ENCODE assay signal across 8 cellular contexts in genomic region chr22:24270556-24271405, GRCh38.
DNase-seq lines count a peak whose midpoint lies in the region; ATAC-seq and TF ChIP-seq lines count a peak whose summit lies in the region.

A gene with protein sequence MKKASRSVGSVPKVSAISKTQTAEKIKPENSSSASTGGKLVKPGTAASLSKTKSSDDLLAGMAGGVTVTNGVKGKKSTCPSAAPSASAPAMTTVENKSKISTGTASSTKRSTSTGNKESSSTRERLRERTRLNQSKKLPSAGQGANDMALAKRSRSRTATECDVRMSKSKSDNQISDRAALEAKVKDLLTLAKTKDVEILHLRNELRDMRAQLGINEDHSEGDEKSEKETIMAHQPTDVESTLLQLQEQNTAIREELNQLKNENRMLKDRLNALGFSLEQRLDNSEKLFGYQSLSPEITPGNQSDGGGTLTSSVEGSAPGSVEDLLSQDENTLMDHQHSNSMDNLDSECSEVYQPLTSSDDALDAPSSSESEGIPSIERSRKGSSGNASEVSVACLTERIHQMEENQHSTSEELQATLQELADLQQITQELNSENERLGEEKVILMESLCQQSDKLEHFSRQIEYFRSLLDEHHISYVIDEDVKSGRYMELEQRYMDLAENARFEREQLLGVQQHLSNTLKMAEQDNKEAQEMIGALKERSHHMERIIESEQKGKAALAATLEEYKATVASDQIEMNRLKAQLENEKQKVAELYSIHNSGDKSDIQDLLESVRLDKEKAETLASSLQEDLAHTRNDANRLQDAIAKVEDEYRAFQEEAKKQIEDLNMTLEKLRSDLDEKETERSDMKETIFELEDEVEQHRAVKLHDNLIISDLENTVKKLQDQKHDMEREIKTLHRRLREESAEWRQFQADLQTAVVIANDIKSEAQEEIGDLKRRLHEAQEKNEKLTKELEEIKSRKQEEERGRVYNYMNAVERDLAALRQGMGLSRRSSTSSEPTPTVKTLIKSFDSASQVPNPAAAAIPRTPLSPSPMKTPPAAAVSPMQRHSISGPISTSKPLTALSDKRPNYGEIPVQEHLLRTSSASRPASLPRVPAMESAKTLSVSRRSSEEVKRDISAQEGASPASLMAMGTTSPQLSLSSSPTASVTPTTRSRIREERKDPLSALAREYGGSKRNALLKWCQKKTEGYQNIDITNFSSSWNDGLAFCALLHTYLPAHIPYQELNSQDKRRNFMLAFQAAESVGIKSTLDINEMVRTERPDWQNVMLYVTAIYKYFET (plus strand): TSS chr22:24270831. CDS start chr22:24302232, 31,401 bp downstream.

- DNase-seq in AG09309 (ENCODE audit: low read depth) = no peak
- peak; percentile 56 for DNase-seq in NCI-H345 treated with DMSO at 0.1 percent for 48 hours (lab: John Stamatoyannopoulos, UW; ENCODE audit: unreplicated experiment)
- peak; percentile 81 to 87 (median 84) for DNase-seq in activated CD4-positive, CD25-positive, alpha-beta regulatory T cell (lab: John Stamatoyannopoulos, UW)
- peak; percentile 29 to 97 (median 89) for DNase-seq in caudate nucleus (lab: John Stamatoyannopoulos, UW)
- DNase-seq in islet precursor cell = peak; percentile 97
- DNase-seq in stimulated activated CD4-positive, alpha-beta T cell treated with anti-CD3 and anti-CD28 coated beads, Interleukin-12 subunit alpha, Interleukin-12 subunit beta, amount 100 ng/mL, for 4 hours = peak; percentile 92

- ATAC-seq in GM19023 (IDR thresholded peaks at IDR 0.05; ENCODE audit: unreplicated experiment) (peak; percentile 89), HG03196 (IDR thresholded peaks at IDR 0.05; ENCODE audit: unreplicated experiment) (peak; percentile 89)

- no peak for TF ChIP-seq CTCF in AG09309 (IDR thresholded peaks at IDR 0.05; ENCODE audit: control insufficient read depth, insufficient read depth, low read depth, low read length, missing control alignments)

- peak within 1 kb of the TSS; percentile 74 for H3K4me3 ChIP-seq in AG09309 (ENCODE audit: control insufficient read depth, low read depth, low read length)

- peak within 1 kb of the TSS; percentile 96 for H3K27ac ChIP-seq in caudate nucleus (ENCODE audit: low read depth, low read length)
